In the genomic region with DNA sequence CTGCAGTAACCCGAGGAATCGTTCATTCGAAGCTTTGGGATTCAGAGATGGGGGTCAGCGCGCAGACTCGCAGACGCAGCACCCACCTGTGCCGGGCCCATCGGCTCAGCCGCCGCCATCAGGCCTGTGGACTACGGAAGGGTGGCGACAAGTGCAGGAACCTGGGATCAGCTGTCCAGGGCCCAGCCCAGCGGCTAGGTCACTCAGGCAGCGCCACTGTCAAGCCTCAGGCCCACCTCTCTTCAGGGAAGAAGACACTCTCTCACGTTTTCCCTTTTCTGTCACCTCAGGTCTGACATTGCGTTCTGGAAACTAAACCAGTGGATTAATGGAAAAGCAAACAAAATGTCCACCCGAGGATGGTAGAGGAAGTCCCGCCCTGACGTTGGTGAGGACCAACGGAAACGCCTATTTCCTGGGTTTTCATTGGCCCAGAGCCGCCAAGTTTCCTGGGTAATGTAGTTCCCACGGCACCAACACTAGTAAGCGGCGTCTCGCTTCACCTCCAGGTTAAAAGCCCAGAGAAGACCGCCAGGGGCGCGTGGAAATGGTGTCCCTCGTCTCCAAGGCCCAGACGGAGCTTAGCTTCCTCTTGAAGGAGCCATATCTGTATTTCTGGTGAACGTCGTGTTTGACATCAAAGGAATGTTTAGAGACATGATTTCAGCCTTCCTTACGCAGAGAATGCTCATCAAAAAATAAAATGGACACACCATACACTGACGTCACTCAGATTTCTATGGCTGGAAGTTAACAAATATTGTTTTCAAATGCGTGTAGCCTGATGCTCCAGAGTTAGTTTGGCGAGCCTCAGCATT, we compare ENCODE assay signal across 8 cellular contexts. TPM values are rescaled to one million over a fixed set of nuclear protein-coding genes. Genes with fewer than 3 reads are reported as not detected.
DNase-seq lines count a peak whose midpoint lies in the region; TF ChIP-seq lines count a peak whose summit lies in the region.

ZNF772 (minus strand) TSS at position 376 of the 818 bp plus-strand sequence; CDS start at position 119, 257 bp downstream.

- peak within 1 kb of the TSS; percentile 83 for H3K9ac ChIP-seq in ES-I3 (ENCODE audit: low read depth, low read length)

- peak; percentile 51 for DNase-seq in GOT3 (lab: John Stamatoyannopoulos, UW)
- DNase-seq in LNCaP clone FGC (ENCODE audit: low read depth): peak; percentile 91
- DNase-seq in SK-N-DZ (ENCODE audit: low spot score): peak; percentile 92
- DNase-seq in activated naive CD4-positive, alpha-beta T cell treated with anti-CD3 and anti-CD28 coated beads, Interleukin-2, amount 50 U/mL, for 16 hours: peak; percentile 93
- peak; percentile 80 for DNase-seq in glomerular endothelial cell (ENCODE audit: extremely low read depth, low read depth, low spot score)
- DNase-seq in nucleus accumbens (lab: John Stamatoyannopoulos, UW): peak; percentile 42 to 97 (median 86)
- DNase-seq in superior temporal gyrus (ENCODE audit: extremely low spot score): peak; percentile 99

- TF ChIP-seq CTCF in LNCaP clone FGC (IDR thresholded peaks at IDR 0.05; ENCODE audit: control insufficient read depth, extremely low read depth, insufficient read depth): 0 out of 2 replicates have a peak, but pooled peaks have one; percentile 33

- peak within 1 kb of the TSS; percentile 87 for H3K4me3 ChIP-seq in LNCaP clone FGC (ENCODE audit: low read depth, low read length)

- H3K9me3 ChIP-seq in ES-I3 (ENCODE audit: control insufficient read depth, insufficient read depth, low read length): peaks cover 37% of the 10 kb centered on the region

- H3K36me3 ChIP-seq in ES-I3 (ENCODE audit: insufficient read depth, low read length): peaks cover 34% of the 10 kb centered on the region

- H3K4me1 ChIP-seq in ES-I3 (ENCODE audit: insufficient read depth, low read length): no peaks in the 10 kb centered on the region

RNA-seq across cellular contexts. Expression of gene ZNF772, which starts in this region (rescaled TPM):
- polyA plus RNA-seq in SK-N-DZ (2014; cell fraction: cytosol; rRNA removed): 6.6 and 7.3 TPM in 2 replicates
- polyA plus RNA-seq in SK-N-DZ (2014; cell fraction: nucleus; rRNA removed): 2.7 and 2.9 TPM in 2 replicates
- 11.3 and 13.4 TPM in 2 replicates for total RNA-seq in glomerular endothelial cell

Comparison
In these comparisons a context has a peak if more than half of its experiments do, and no peak if none do; other contexts are left out.
1. Peak in every context shown above with its lines: DNase-seq and H3K4me3 ChIP-seq.